Comparison of ENCODE assay signal across 14 cellular contexts in the genomic region with DNA sequence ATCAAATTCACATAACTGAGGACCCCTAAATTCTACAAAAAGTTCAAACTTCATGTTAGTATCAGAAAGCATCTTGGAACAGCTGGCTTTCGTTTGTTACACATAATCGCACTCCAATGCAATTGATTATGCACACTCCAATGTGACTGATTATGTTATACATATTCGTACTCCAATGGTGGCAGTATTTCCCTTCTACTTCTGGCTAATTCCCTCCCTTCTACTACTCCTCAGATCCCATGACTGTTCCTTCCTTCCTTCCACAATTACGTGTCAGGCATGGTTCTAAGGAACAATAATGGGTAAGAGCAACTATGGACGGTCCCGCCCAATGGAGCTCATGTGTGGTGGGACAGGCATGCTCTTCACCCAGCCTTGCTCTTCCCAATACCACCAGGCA.
DNase-seq lines count a peak whose midpoint lies in the region; TF ChIP-seq lines count a peak whose summit lies in the region.
"Had no signal": no experiment of that assay in that cellular context is flagged by ENCODE, and none has a peak within 500 bp of the region (broad histone marks: within the 10 kb centered on the region; RNA-seq: fewer than 3 reads in every experiment).

No MANE protein-coding gene starts in this region.

- H3K27ac ChIP-seq in dorsolateral prefrontal cortex: peak overlapping the region in 5 of 59 donors; percentile 10 to 53 (median 39)
- H3K27ac ChIP-seq: SJCRH30 had no signal

- TF ChIP-seq CTCF in dorsolateral prefrontal cortex (IDR thresholded peaks at IDR 0.05 in 54 of 56, conservative IDR thresholded peaks at IDR 0.05 in 2 of 56; ENCODE audit: low read depth in 1 of 56, partially characterized antibody in 56 of 56): peak in 31 of 56 donors; percentile 9 to 61 (median 30)

- DNase-seq in NCI-H2171 treated with DMSO at 0.1 percent for 48 hours (lab: John Stamatoyannopoulos, UW) (peak; percentile 37), NCI-H2171 (lab: John Stamatoyannopoulos, UW) (no peak), NCI-H69 (lab: John Stamatoyannopoulos, UW) (peak; percentile 27), dorsolateral prefrontal cortex (no peak), superior temporal gyrus (ENCODE audit: extremely low spot score) (peak; percentile 62), kidney tubule cell (ENCODE audit: low spot score) (no peak), SHP77 (lab: John Stamatoyannopoulos, UW) (no peak)
- no peak for DNase-seq in activated T-cell treated with anti-CD3 and anti-CD28 coated beads, Interleukin-2, amount 50 U/mL, for 48 hours
- DNase-seq: C1 segment of cervical spinal cord, GF-D8, NCI-H1105 treated with DMSO at 0.1 percent for 48 hours, NCI-H1694 treated with DMSO at 0.1 percent for 48 hours, RPMI8226, SJCRH30 had no signal

- no peak overlapping the region for H3K4me3 ChIP-seq in dorsolateral prefrontal cortex
- H3K4me3 ChIP-seq: SJCRH30 had no signal

- no peaks in the 10 kb centered on the region for H3K27me3 ChIP-seq in dorsolateral prefrontal cortex
- H3K27me3 ChIP-seq: SJCRH30 had no signal

- intact Hi-C loops in dorsolateral prefrontal cortex (cut with DNase I): loop anchor here in 1 of 2 donors (1.0 kb wide), 1 partner anchor 90 kb away; no protein-coding TSS in a partner anchor

Comparison
In these comparisons a context has a peak if more than half of its experiments do, and no peak if none do; other contexts are left out.
1. DNase-seq: peak in NCI-H2171 treated with DMSO at 0.1 percent for 48 hours (single experiment), NCI-H69 (single experiment) and superior temporal gyrus (single experiment); none in NCI-H2171 (single experiment), dorsolateral prefrontal cortex (0 of 10), activated T-cell treated with anti-CD3 and anti-CD28 coated beads, Interleukin-2, amount 50 U/mL, for 48 hours (0 of 2), kidney tubule cell (single experiment) and SHP77 (0 of 2).